In the genomic region with DNA sequence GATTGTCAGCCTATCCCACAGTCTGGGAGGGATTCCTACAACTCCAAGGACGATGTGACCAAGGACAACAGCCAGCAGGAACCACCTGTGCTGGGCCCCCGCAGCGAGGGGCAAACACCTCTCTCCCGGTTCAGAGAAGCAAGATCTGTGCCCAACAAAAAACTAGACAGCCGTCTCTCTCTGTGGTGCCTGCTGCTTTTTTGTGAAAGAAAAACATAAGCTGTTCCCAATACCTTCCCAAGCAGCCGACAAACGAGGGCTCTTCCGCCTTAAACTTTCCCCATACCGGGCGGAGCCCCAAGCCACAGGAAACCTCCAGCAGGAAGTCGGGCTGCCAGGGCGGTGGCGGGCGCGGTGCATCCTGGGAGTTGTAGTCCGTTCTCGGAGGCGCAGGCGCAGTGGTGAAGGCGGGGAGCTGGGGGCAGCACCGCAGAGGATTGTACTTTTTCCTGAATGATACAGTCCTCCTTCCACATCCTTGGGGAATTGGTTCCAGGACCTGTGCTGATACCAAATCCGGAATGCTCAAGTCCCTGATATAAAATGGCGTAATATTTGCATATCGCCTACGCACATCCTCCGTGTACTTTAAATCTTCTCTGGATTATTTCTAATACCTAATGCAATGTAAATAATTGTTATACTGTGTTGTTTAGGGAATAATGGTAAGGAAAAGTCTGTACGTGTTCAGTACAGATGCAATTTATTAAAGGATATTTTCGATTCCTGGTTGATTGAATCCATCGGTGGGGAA, we compare ENCODE assay signal across 8 cellular contexts.
DNase-seq lines count a peak whose midpoint lies in the region; ATAC-seq, FAIRE-seq and TF ChIP-seq lines count a peak whose summit lies in the region.

No MANE protein-coding gene starts in this region.

- peaks cover 3% of the 10 kb centered on the region for H3K79me2 ChIP-seq in keratinocyte (ENCODE audit: control insufficient read depth, insufficient read depth, low read length)

- H3K4me1 ChIP-seq in keratinocyte (ENCODE audit: control insufficient read depth, extremely low read depth, insufficient read depth, low read length): peaks cover 4% of the 10 kb centered on the region

- H3K4me2 ChIP-seq in keratinocyte (ENCODE audit: control insufficient read depth, extremely low read depth, insufficient read depth, low read depth, low read length): peak overlapping the region; percentile 94

- no peaks in the 10 kb centered on the region for H3K9me1 ChIP-seq in keratinocyte (ENCODE audit: control insufficient read depth, extremely low read depth, insufficient read depth, low read length)

- ATAC-seq in GM19035 (IDR thresholded peaks at IDR 0.05; ENCODE audit: unreplicated experiment) (peak; percentile 48), HG03354 (IDR thresholded peaks at IDR 0.05; ENCODE audit: poor library complexity, severe bottlenecking, unreplicated experiment) (peak; percentile 59)

- H3K4me3 ChIP-seq in AG10803 (ENCODE audit: low read length) (peak overlapping the region; percentile 93), keratinocyte (ENCODE audit: control insufficient read depth in 2 of 3, extremely low read depth in 1 of 3, insufficient read depth in 2 of 3, low read depth in 1 of 3, low read length in 3 of 3) (peak overlapping the region; percentile 55 to 100 (median 95))

- no peaks in the 10 kb centered on the region for H4K20me1 ChIP-seq in keratinocyte (ENCODE audit: control insufficient read depth, extremely low read depth, insufficient read depth, low read length)

- H3K36me3 ChIP-seq in keratinocyte (ENCODE audit: control insufficient read depth in 2 of 2, extremely low read depth in 1 of 2, insufficient read depth in 2 of 2, low read length in 2 of 2): no peaks in the 10 kb centered on the region

- peak overlapping the region; percentile 96 for H3K9ac ChIP-seq in keratinocyte (ENCODE audit: control insufficient read depth, extremely low read depth, insufficient read depth, low read length)

- H3K9me3 ChIP-seq in keratinocyte (ENCODE audit: control insufficient read depth, low read depth, low read length): no peaks in the 10 kb centered on the region

- dilution Hi-C loops in keratinocyte (cut with MboI; ENCODE audit: extremely low pct_ligation_motif_present, low sequenced_read_pairs): no loop called here

- H2AFZ ChIP-seq in keratinocyte (ENCODE audit: control insufficient read depth, low read length): peak overlapping the region; percentile 95

- DNase-seq in AG10803 (ENCODE audit: low read depth): peak; percentile 95
- DNase-seq in NCI-H446 treated with DMSO at 0.1 percent for 48 hours (lab: John Stamatoyannopoulos, UW): peak; percentile 88
- peak; percentile 92 for DNase-seq in activated CD4-positive, CD25-positive, alpha-beta regulatory T cell treated with anti-CD3 and anti-CD28 coated beads, Interleukin-2, amount 50 U/mL, for 72 hours
- peak; percentile 94 for DNase-seq in cerebellum (ENCODE audit: low spot score)
- peak; percentile 41 for DNase-seq in keratinocyte (ENCODE audit: low read depth, low spot score)
- peak; percentile 80 to 87 (median 87) for DNase-seq in stimulated activated CD4-positive, alpha-beta T cell treated with anti-CD3 and anti-CD28 coated beads, Interleukin-12 subunit alpha, Interleukin-12 subunit beta, amount 100 ng/mL, for 48 hours (ENCODE audit: low read depth in 2 of 3, low spot score in 1 of 3)

- peak; percentile 90 for FAIRE-seq in keratinocyte (lab: Jason Lieb, UNC)

- TF ChIP-seq CTCF in AG10803 (conservative IDR thresholded peaks at IDR 0.05; ENCODE audit: low read length): no peak
- TF ChIP-seq CTCF in keratinocyte (optimal IDR thresholded peaks at IDR 0.05 in 1 of 3, IDR thresholded peaks at IDR 0.05 in 1 of 3, conservative IDR thresholded peaks at IDR 0.05 in 1 of 3; ENCODE audit: extremely low read depth in 1 of 3, insufficient read depth in 2 of 3, low read length in 3 of 3): peak in 1 of 3 experiments; percentile 21

- no peaks in the 10 kb centered on the region for H3K27me3 ChIP-seq in keratinocyte (ENCODE audit: control insufficient read depth, extremely low read depth, insufficient read depth, low read length)

- peak overlapping the region; percentile 96 for H3K27ac ChIP-seq in keratinocyte (ENCODE audit: control insufficient read depth, insufficient read depth, low read length)

Comparison
In these comparisons a context has a peak if more than half of its experiments do, and no peak if none do; other contexts are left out.
1. Peak in every context shown above with its lines: DNase-seq, ATAC-seq, H3K4me3 ChIP-seq and H3K27ac ChIP-seq.
2. DNase-seq: peak in every context shown above with its lines; median percentile 95 in AG10803; 94 in cerebellum; 92 in activated CD4-positive, CD25-positive, alpha-beta regulatory T cell treated with anti-CD3 and anti-CD28 coated beads, Interleukin-2, amount 50 U/mL, for 72 hours; 88 in NCI-H446 treated with DMSO at 0.1 percent for 48 hours; 87 in stimulated activated CD4-positive, alpha-beta T cell treated with anti-CD3 and anti-CD28 coated beads, Interleukin-12 subunit alpha, Interleukin-12 subunit beta, amount 100 ng/mL, for 48 hours; 41 in keratinocyte.